In genomic region chr13:51435002-51435578, GRCh38 we compare ENCODE assay signal across 8 cellular contexts. TPM values are rescaled to one million over a fixed set of nuclear protein-coding genes. Genes with fewer than 3 reads are reported as not detected.
A peak's percentile ranks its signal among the peaks of the same experiment; 100 is the strongest.
DNase-seq lines count a peak whose midpoint lies in the region; ATAC-seq and TF ChIP-seq lines count a peak whose summit lies in the region.

No MANE protein-coding gene starts in this region.

- POLR2A ChIA-PET in IMR-90 (lab: Charles Lee; ENCODE audit: unreplicated experiment): no interaction called here

- H2BK5ac ChIP-seq in IMR-90 (ENCODE audit: low read depth, low read length, poor library complexity, severe bottlenecking): no peak overlapping the region

- peak; percentile 81 for TF ChIP-seq RAD21 in IMR-90 (IDR thresholded peaks at IDR 0.05; ENCODE audit: low read length)
- TF ChIP-seq RAD21 in liver (IDR thresholded peaks at IDR 0.05): peak; percentile 77 to 82

- H3K9me3 ChIP-seq in IMR-90 (ENCODE audit: control insufficient read depth, insufficient read depth, low read length) (no peaks in the 10 kb centered on the region), liver (ENCODE audit: control insufficient read depth in 4 of 4, low read length in 3 of 4) (no peaks in the 10 kb centered on the region)

- no peak overlapping the region for H4K91ac ChIP-seq in IMR-90 (ENCODE audit: insufficient read depth, low read depth, low read length)

- in situ Hi-C loops in IMR-90 (cut with MboI; ENCODE audit: low sequenced_read_pairs): no loop called here
- in situ Hi-C loops in astrocyte of the spinal cord (cut with HindIII; ENCODE audit: low sequenced_read_pairs): no loop called here

- no peak overlapping the region for H3K4me2 ChIP-seq in IMR-90 (ENCODE audit: low read depth, low read length)

- DNase-seq in AG10803 (ENCODE audit: low read depth) (peak; percentile 20), IMR-90 (peak; percentile 49), astrocyte of the spinal cord (ENCODE audit: low read depth, low spot score) (peak; percentile 38)
- no peak for DNase-seq in activated T-cell treated with anti-CD3 and anti-CD28 coated beads, Interleukin-2, amount 50 U/mL, for 72 hours
- no peak for DNase-seq in activated CD4-positive, CD25-positive, alpha-beta regulatory T cell (lab: John Stamatoyannopoulos, UW)

- no CpG with 5 or more reads among the region's 1 CpG for WGBS in IMR-90 (ENCODE audit: extremely low coverage in 2 of 2, insufficient read length in 1 of 2), 2 experiments
- 5% methylated on average over 1 of the region's 1 CpG for WGBS in liver

- CTCF ChIA-PET in IMR-90 (lab: Yijun Ruan, JAX): interaction anchor here (0.6 to 1.5 kb wide), 4 partner anchors 190 to 380 kb away, joined by 3 to 5 read pairs (median 3); no protein-coding TSS in a partner anchor

- H3K36me3 Mint-ChIP-seq in activated T-cell treated with anti-CD3 and anti-CD28 coated beads, Interleukin-2, amount 50 U/mL, for 72 hours (ENCODE audit: insufficient read depth in 2 of 2): peaks cover 0 to 9% of the 10 kb centered on the region in 2 donors

- H3K27me3 Mint-ChIP-seq in activated T-cell treated with anti-CD3 and anti-CD28 coated beads, Interleukin-2, amount 50 U/mL, for 72 hours (ENCODE audit: low read depth): no peaks in the 10 kb centered on the region

- H3K4ac ChIP-seq in IMR-90 (ENCODE audit: low read depth, low read length): no peak overlapping the region

- no peak for TF ChIP-seq POLR2A in IMR-90 (IDR thresholded peaks at IDR 0.05; ENCODE audit: low read depth, low read length)

- H3K4me3 ChIP-seq in AG10803 (ENCODE audit: low read length): no peak overlapping the region
- no peak overlapping the region for H3K4me3 ChIP-seq in IMR-90 (ENCODE audit: insufficient read depth, low read depth, low read length)
- H3K4me3 ChIP-seq in astrocyte of the spinal cord (ENCODE audit: low read depth, low read length): no peak overlapping the region
- no peak overlapping the region for H3K4me3 ChIP-seq in liver (ENCODE audit: low read depth in 1 of 3, low read length in 3 of 3)

- H3K23ac ChIP-seq in IMR-90 (ENCODE audit: low read depth, low read length): no peak overlapping the region

- H2BK120ac ChIP-seq in IMR-90 (ENCODE audit: low read depth, low read length): no peak overlapping the region

- no peaks in the 10 kb centered on the region for H3K9me3 Mint-ChIP-seq in activated T-cell treated with anti-CD3 and anti-CD28 coated beads, Interleukin-2, amount 50 U/mL, for 72 hours

- H3K4me1 ChIP-seq in IMR-90 (ENCODE audit: control insufficient read depth, insufficient read depth, low read length) (no peaks in the 10 kb centered on the region), liver (ENCODE audit: control insufficient read depth in 4 of 4, insufficient read depth in 4 of 4, low read length in 3 of 4) (peaks cover 0 to 9% (median 0%) of the 10 kb centered on the region in 4 donors)

- H2AK5ac ChIP-seq in IMR-90 (ENCODE audit: low read depth, low read length): no peak overlapping the region

- H3K36me3 ChIP-seq in IMR-90 (ENCODE audit: control insufficient read depth, insufficient read depth, low read length): no peaks in the 10 kb centered on the region
- peaks cover 0 to 6% (median 2%) of the 10 kb centered on the region in 4 donors for H3K36me3 ChIP-seq in liver (ENCODE audit: control insufficient read depth in 4 of 4, insufficient read depth in 3 of 4, low read depth in 1 of 4, low read length in 3 of 4)

- no peak overlapping the region for H2AFZ ChIP-seq in IMR-90 (replicated peaks; ENCODE audit: low read length, poor library complexity)

- H3K79me1 ChIP-seq in IMR-90 (ENCODE audit: low read depth in 1 of 2, low read length in 2 of 2): peaks cover 3 to 21% of the 10 kb centered on the region in 2 experiments; a peak in 3 of 4 replicates

- H2BK15ac ChIP-seq in IMR-90 (ENCODE audit: low read depth, low read length): no peak overlapping the region

- intact Hi-C loops in IMR-90 (cut with micrococcal nuclease): loop anchor here (2.0 kb wide), 1 partner anchor 362 kb away; no protein-coding TSS in a partner anchor

- H3K9ac ChIP-seq in IMR-90 (ENCODE audit: low read depth, low read length): no peak overlapping the region
- no peak overlapping the region for H3K9ac ChIP-seq in liver (ENCODE audit: low read depth in 1 of 2, low read length in 2 of 2)

- no peak overlapping the region for H3K4me3 Mint-ChIP-seq in activated T-cell treated with anti-CD3 and anti-CD28 coated beads, Interleukin-2, amount 50 U/mL, for 72 hours

- H3K56ac ChIP-seq in IMR-90 (ENCODE audit: extremely low read depth, insufficient read depth, low read length): no peak overlapping the region

- no peak overlapping the region for H2BK20ac ChIP-seq in IMR-90 (ENCODE audit: low read depth, low read length)

- H4K20me1 ChIP-seq in IMR-90 (ENCODE audit: insufficient read depth, low read length): no peaks in the 10 kb centered on the region

- H3K27ac Mint-ChIP-seq in activated T-cell treated with anti-CD3 and anti-CD28 coated beads, Interleukin-2, amount 50 U/mL, for 72 hours: no peak overlapping the region

- no TSS peak for BruUV-seq in IMR-90 (replicated peaks; lab: Mats Ljungman, UMichigan)

- H3K18ac ChIP-seq in IMR-90 (ENCODE audit: low read depth, low read length): no peak overlapping the region

- peak; percentile 70 for TF ChIP-seq CTCF in AG10803 (conservative IDR thresholded peaks at IDR 0.05; ENCODE audit: low read length)
- peak; percentile 73 for TF ChIP-seq CTCF in IMR-90 (conservative IDR thresholded peaks at IDR 0.05; ENCODE audit: low read depth, low read length)
- TF ChIP-seq CTCF in astrocyte of the spinal cord (IDR thresholded peaks at IDR 0.05; ENCODE audit: low read depth, low read length): peak; percentile 55
- peak; percentile 47 for TF ChIP-seq CTCF in liver (IDR thresholded peaks at IDR 0.05; ENCODE audit: low read depth, low read length, missing input control)

- peaks cover 10% of the 10 kb centered on the region for H3K4me1 Mint-ChIP-seq in activated T-cell treated with anti-CD3 and anti-CD28 coated beads, Interleukin-2, amount 50 U/mL, for 72 hours (ENCODE audit: low read depth)

- H4K5ac ChIP-seq in IMR-90 (ENCODE audit: low read depth, low read length): no peak overlapping the region

- H3K9me1 ChIP-seq in IMR-90 (ENCODE audit: insufficient read depth, low read length): 0 out of 2 replicates have a peak, but pooled peaks cover 4% of the 10 kb centered on the region

- no peaks in the 10 kb centered on the region for H3K27me3 ChIP-seq in IMR-90 (ENCODE audit: control insufficient read depth, insufficient read depth, low read length)
- H3K27me3 ChIP-seq in liver (ENCODE audit: control insufficient read depth in 4 of 4, insufficient read depth in 4 of 4, low read length in 3 of 4): no peaks in the 10 kb centered on the region

- no peak overlapping the region for H4K8ac ChIP-seq in IMR-90 (ENCODE audit: low read depth in 2 of 2, low read length in 2 of 2)

- no peak overlapping the region for H2AK9ac ChIP-seq in IMR-90 (replicated peaks; ENCODE audit: low read depth, low read length, poor library complexity)

- ATAC-seq in IMR-90 (ENCODE audit: low read depth) (peak; percentile 54; the same call in 1 of the 2 replicates), HG02840 (IDR thresholded peaks at IDR 0.05; ENCODE audit: low FRiP score, unreplicated experiment) (no peak), GM19467 (IDR thresholded peaks at IDR 0.05; ENCODE audit: unreplicated experiment) (no peak)
- ATAC-seq in activated T-cell treated with anti-CD3 and anti-CD28 coated beads, Interleukin-2, amount 50 U/mL, for 72 hours (replicated peaks in 1 of 2): no peak

- dilution Hi-C loops in IMR-90 (cut with HindIII; ENCODE audit: low sequenced_read_pairs, unreplicated experiment): no loop called here

- H3K27ac ChIP-seq in IMR-90 (ENCODE audit: insufficient read depth, low read length) (no peak overlapping the region), liver (ENCODE audit: low read depth in 1 of 2, low read length in 2 of 2) (no peak overlapping the region)

- H3K14ac ChIP-seq in IMR-90 (replicated peaks; ENCODE audit: low read depth, low read length): no peak overlapping the region

TF ChIP-seq in IMR-90, 13 proteins besides CTCF, POLR2A, EP300 and RAD21:
- no peak for TF ChIP-seq RFX5 (IDR thresholded peaks at IDR 0.05; ENCODE audit: low read depth, low read length)
- TF ChIP-seq SMC3 (IDR thresholded peaks at IDR 0.05; ENCODE audit: low read depth, low read length): peak; percentile 83

TF ChIP-seq in liver, 16 proteins besides CTCF, POLR2A, EP300 and RAD21:
- no peak for TF ChIP-seq NR2F2 (IDR thresholded peaks at IDR 0.05)
- no peak for TF ChIP-seq GABPA (IDR thresholded peaks at IDR 0.05 in 1 of 2, conservative IDR thresholded peaks at IDR 0.05 in 1 of 2)

RNA-seq across cellular contexts. Expression of gene INTS6, which starts 17.7 kb away (rescaled TPM):
- total RNA-seq in IMR-90 (2012; rRNA removed) (42.3 and 43.0 TPM in 2 replicates), liver (10 to 100 TPM; 25.4 to 61.4 TPM)
- polyA plus RNA-seq in IMR-90 (2012; rRNA removed) (12.3 and 12.9 TPM in 2 replicates), liver (10 to 100 TPM; 11.4 to 12.3 TPM)
- 2.9 and 3.1 TPM in 2 replicates for polyA plus RNA-seq in IMR-90 (2012; cell fraction: cytosol; rRNA removed)
- 5.9 and 22.2 TPM in 2 replicates for polyA plus RNA-seq in IMR-90 (2012; cell fraction: nucleus; rRNA removed; ENCODE audit: low replicate concordance)
- 100 to 1,000 TPM in 1 of 2 donors, 10 to 100 TPM in 1; 94.5 to 106 TPM for total RNA-seq in activated T-cell treated with anti-CD3 and anti-CD28 coated beads, Interleukin-2, amount 50 U/mL, for 72 hours

Comparison
In these comparisons a context has a peak if more than half of its experiments do, and no peak if none do; other contexts are left out.
1. DNase-seq: peak in AG10803 (single experiment), IMR-90 (single experiment) and astrocyte of the spinal cord (single experiment); none in activated T-cell treated with anti-CD3 and anti-CD28 coated beads, Interleukin-2, amount 50 U/mL, for 72 hours (0 of 2) and activated CD4-positive, CD25-positive, alpha-beta regulatory T cell (0 of 4).
2. Peak in every context shown above with its lines, with median percentiles within 50 percentile points of each other: CTCF ChIP-seq.